ENCODE assay signal across 21 cellular contexts in the genomic region with DNA sequence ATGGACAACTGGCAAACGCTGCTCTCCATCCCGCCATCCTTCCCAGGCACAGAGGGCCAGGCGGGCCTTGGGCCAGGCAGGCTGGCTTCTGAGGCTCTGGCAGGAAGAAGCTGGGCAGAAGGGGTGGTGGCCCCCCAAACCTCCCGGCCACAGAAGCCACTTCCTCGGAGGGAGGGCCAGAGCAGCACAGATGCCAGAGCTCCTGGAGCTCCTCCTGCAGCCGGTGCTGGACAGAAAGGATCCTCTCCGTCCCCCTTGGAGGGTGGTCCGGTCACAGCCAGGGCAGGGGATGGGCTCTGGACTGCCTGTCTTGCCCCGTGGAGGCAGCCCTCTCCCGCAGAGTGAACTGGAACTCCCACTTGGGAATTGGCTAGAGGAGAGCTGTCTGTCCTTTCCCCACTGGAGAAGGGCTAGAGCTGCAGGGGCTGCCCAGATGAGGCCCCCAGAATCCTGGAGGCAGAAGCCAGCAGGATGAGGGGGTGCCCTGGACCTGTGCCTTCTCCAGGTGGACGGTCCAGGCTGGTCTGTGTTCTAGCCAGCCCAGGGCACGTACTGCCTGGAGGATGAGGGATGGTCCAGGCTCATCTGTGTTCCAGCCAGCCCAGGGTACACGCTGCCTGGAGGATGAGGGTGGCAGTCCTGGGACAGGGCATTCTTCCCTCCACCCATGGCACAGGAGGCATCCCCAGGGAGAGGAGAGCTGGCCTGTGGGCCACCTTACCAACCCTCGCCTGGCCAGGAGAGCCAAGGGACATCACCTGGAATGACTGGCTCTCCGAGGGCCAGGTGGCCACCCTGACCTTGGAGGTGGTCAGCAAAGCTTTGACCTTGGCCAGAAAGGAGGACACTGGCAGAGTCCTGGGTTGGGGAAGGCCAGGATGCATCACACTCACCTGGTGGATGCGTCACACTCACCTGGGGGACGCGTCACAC. TPM values are rescaled to one million over a fixed set of nuclear protein-coding genes. Genes with fewer than 3 reads are reported as not detected.
DNase-seq lines count a peak whose midpoint lies in the region; ATAC-seq and TF ChIP-seq lines count a peak whose summit lies in the region.
"Had no signal": no experiment of that assay in that cellular context is flagged by ENCODE, and none has a peak within 500 bp of the region (broad histone marks: within the 10 kb centered on the region; RNA-seq: fewer than 3 reads in every experiment).

No MANE protein-coding gene starts in this region.

- WGBS in neuronal stem cell (ENCODE audit: extremely low coverage in 2 of 2, insufficient read length in 2 of 2, insufficient replicate concordance in 1 of 2), 2 donors = no CpG with 5 or more reads among the region's 18 CpGs
- WGBS in mammary epithelial cell (ENCODE audit: low coverage, missing lambda C conversion rate) = 26% methylated on average over 5 of the region's 18 CpGs

- no peaks in the 10 kb centered on the region for H4K20me1 ChIP-seq in mammary epithelial cell (ENCODE audit: insufficient read depth, low read length)

- TF ChIP-seq CTCF in left ventricle myocardium inferior (IDR thresholded peaks at IDR 0.05; ENCODE audit: borderline replicate concordance) (no peak), foreskin keratinocyte (conservative IDR thresholded peaks at IDR 0.05) (no peak), mammary epithelial cell (conservative IDR thresholded peaks at IDR 0.05 in 1 of 2, IDR thresholded peaks at IDR 0.05 in 1 of 2; ENCODE audit: extremely low read depth in 1 of 2, insufficient read depth in 1 of 2, low read depth in 1 of 2, low read length in 2 of 2) (no peak)

- H2BK15ac ChIP-seq in neuronal stem cell (ENCODE audit: low read length) = peak overlapping the region; percentile 73

- H3K27me3 Mint-ChIP-seq in activated CD8-positive, alpha-beta memory T cell treated with anti-CD3 and anti-CD28 coated beads, Interleukin-2, amount 10 ng/mL, durations not matched to agents 7 days and 5 days = no peaks in the 10 kb centered on the region
- no peaks in the 10 kb centered on the region for H3K27me3 Mint-ChIP-seq in activated T-helper 2 cell treated with anti-CD3 and anti-CD28 coated beads, Interferon-gamma antibody, Interleukin-2, Interleukin-4, amounts not matched to agents 10 μg/mL and 5 μg/mL and 100 μg/mL, durations not matched to agents 14 hours and 24 hours and 36 hours (ENCODE audit: low read depth)
- H3K27me3 Mint-ChIP-seq: stimulated activated naive CD8-positive, alpha-beta T cell treated with anti-CD3 and anti-CD28 coated beads, Interleukin-15, Interleukin-2, amounts not matched to agents 100 ng/mL and 50 ng/mL, for 24 hours had no signal

- H3K79me2 ChIP-seq in mammary epithelial cell (ENCODE audit: insufficient read depth, low read length) = no peaks in the 10 kb centered on the region

- no peak overlapping the region for H3K27ac ChIP-seq in left ventricle myocardium inferior (replicated peaks)
- no peak overlapping the region for H3K27ac ChIP-seq in neuronal stem cell (replicated peaks; ENCODE audit: low read length)
- H3K27ac ChIP-seq in foreskin keratinocyte = no peak overlapping the region
- H3K27ac ChIP-seq in mammary epithelial cell (ENCODE audit: insufficient read depth, low read depth, low read length) = no peak overlapping the region
- H3K27ac ChIP-seq: left lung had no signal

- H3K4me2 ChIP-seq in neuronal stem cell (ENCODE audit: insufficient read depth, low read length, poor library complexity, severe bottlenecking) (no peak overlapping the region), mammary epithelial cell (ENCODE audit: insufficient read depth, low read depth, low read length) (no peak overlapping the region)

- H2BK120ac ChIP-seq in neuronal stem cell (ENCODE audit: low read depth, low read length) = no peak overlapping the region

- H3K9me3 ChIP-seq in left ventricle myocardium inferior (replicated peaks) (no peaks in the 10 kb centered on the region), neuronal stem cell (replicated peaks in 1 of 2; ENCODE audit: control insufficient read depth in 2 of 2, insufficient read depth in 1 of 2, low read depth in 1 of 2, low read length in 2 of 2) (peaks cover 0 to 3% of the 10 kb centered on the region in 2 donors), mammary epithelial cell (replicated peaks; ENCODE audit: insufficient read depth, low read length) (peaks cover 35% of the 10 kb centered on the region)
- H3K9me3 ChIP-seq: left lung, mucosa of descending colon had no signal

- H4K8ac ChIP-seq in neuronal stem cell (ENCODE audit: low read depth, low read length) = no peak overlapping the region

- H3K9ac ChIP-seq in neuronal stem cell (ENCODE audit: low read depth, low read length, poor library complexity) (no peak overlapping the region), mammary epithelial cell (ENCODE audit: insufficient read depth, low read length) (no peak overlapping the region)

- peak overlapping the region; percentile 75 for H3K14ac ChIP-seq in neuronal stem cell (ENCODE audit: low read length)

- no peak overlapping the region for H2BK5ac ChIP-seq in neuronal stem cell (ENCODE audit: low read length)

- no peak overlapping the region for H2BK12ac ChIP-seq in neuronal stem cell (ENCODE audit: low read length)

- peak overlapping the region; percentile 25 for H3K23ac ChIP-seq in neuronal stem cell (ENCODE audit: low read depth, low read length, poor library complexity)

- no peak overlapping the region for H3K4ac ChIP-seq in neuronal stem cell (ENCODE audit: low read length)

- H3K9me3 Mint-ChIP-seq in activated CD8-positive, alpha-beta memory T cell treated with anti-CD3 and anti-CD28 coated beads, Interleukin-2, amount 10 ng/mL, durations not matched to agents 7 days and 5 days (ENCODE audit: low read depth) = no peaks in the 10 kb centered on the region
- H3K9me3 Mint-ChIP-seq in activated T-helper 2 cell treated with anti-CD3 and anti-CD28 coated beads, Interferon-gamma antibody, Interleukin-2, Interleukin-4, amounts not matched to agents 10 μg/mL and 5 μg/mL and 100 μg/mL, durations not matched to agents 14 hours and 24 hours and 36 hours = no peaks in the 10 kb centered on the region
- H3K9me3 Mint-ChIP-seq: activated naive CD4-positive, alpha-beta T cell treated with anti-CD3 and anti-CD28 coated beads, Interleukin-2, amount 50 U/mL, for 24 hours; stimulated activated naive CD8-positive, alpha-beta T cell treated with anti-CD3 and anti-CD28 coated beads, Interleukin-15, Interleukin-2, amounts not matched to agents 100 ng/mL and 50 ng/mL, for 24 hours had no signal

- CTCF ChIA-PET in activated CD8-positive, alpha-beta memory T cell treated with anti-CD3 and anti-CD28 coated beads, Interleukin-2, amount 10 ng/mL, durations not matched to agents 7 days and 5 days (lab: Charles Lee) = no interaction called here
- CTCF ChIA-PET in mammary epithelial cell (lab: Charles Lee; ENCODE audit: low non-redundant PET) = no interaction called here

- H2AK5ac ChIP-seq in neuronal stem cell (ENCODE audit: low read depth, low read length) = no peak overlapping the region

- peak; percentile 44 for DNase-seq in Right ventricle myocardium inferior (ENCODE audit: missing footprints)
- no peak for DNase-seq in left ventricle myocardium inferior
- DNase-seq in activated CD8-positive, alpha-beta memory T cell treated with anti-CD3 and anti-CD28 coated beads, Interleukin-2, amount 10 ng/mL, durations not matched to agents 7 days and 5 days = peak; percentile 50
- DNase-seq in neuronal stem cell (ENCODE audit: low spot score) = no peak
- no peak for DNase-seq in activated T-helper 2 cell treated with anti-CD3 and anti-CD28 coated beads, Interferon-gamma antibody, Interleukin-2, Interleukin-4, amounts not matched to agents 10 μg/mL and 5 μg/mL and 100 μg/mL, durations not matched to agents 14 hours and 24 hours and 36 hours (ENCODE audit: low spot score)
- DNase-seq in foreskin keratinocyte = no peak
- DNase-seq in mammary epithelial cell = no peak
- DNase-seq: activated CD4-positive, alpha-beta T cell treated with anti-CD3 and anti-CD28 coated beads for 4 hours; C1 segment of cervical spinal cord; cerebellar nuclear complex; NCI-H1436 treated with DMSO at 0.1 percent for 48 hours; NCI-H526 treated with DMSO at 0.1 percent for 48 hours; small intestine; stimulated activated CD4-positive, alpha-beta T cell treated with anti-CD3 and anti-CD28 coated beads, Interleukin-2, amount 100 ng/mL, for 48 hours had no signal

- H2AFZ ChIP-seq in neuronal stem cell (ENCODE audit: low read length) = no peak overlapping the region
- H2AFZ ChIP-seq in mammary epithelial cell (ENCODE audit: low read depth, low read length) = no peak overlapping the region

- BruUV-seq in mammary epithelial cell (replicated peaks; lab: Mats Ljungman, UMichigan) = no TSS peak

- peak overlapping the region; percentile 71 for H3K18ac ChIP-seq in neuronal stem cell (ENCODE audit: low read length)

- H3K27ac Mint-ChIP-seq in activated CD8-positive, alpha-beta memory T cell treated with anti-CD3 and anti-CD28 coated beads, Interleukin-2, amount 10 ng/mL, durations not matched to agents 7 days and 5 days = no peak overlapping the region
- no peak overlapping the region for H3K27ac Mint-ChIP-seq in activated T-helper 2 cell treated with anti-CD3 and anti-CD28 coated beads, Interferon-gamma antibody, Interleukin-2, Interleukin-4, amounts not matched to agents 10 μg/mL and 5 μg/mL and 100 μg/mL, durations not matched to agents 14 hours and 24 hours and 36 hours
- H3K27ac Mint-ChIP-seq: activated naive CD4-positive, alpha-beta T cell treated with anti-CD3 and anti-CD28 coated beads, Interleukin-2, amount 50 U/mL, for 24 hours; stimulated activated naive CD8-positive, alpha-beta T cell treated with anti-CD3 and anti-CD28 coated beads, Interleukin-15, Interleukin-2, amounts not matched to agents 100 ng/mL and 50 ng/mL, for 24 hours had no signal

- in situ Hi-C loops in mammary epithelial cell (cut with MboI; ENCODE audit: low sequenced_read_pairs in 2 of 2) = no loop called here

- H3K36me3 ChIP-seq in left ventricle myocardium inferior (no peaks in the 10 kb centered on the region), neuronal stem cell (replicated peaks in 1 of 2; ENCODE audit: control insufficient read depth in 2 of 2, insufficient read depth in 2 of 2, low read length in 2 of 2) (no peaks in the 10 kb centered on the region), mammary epithelial cell (ENCODE audit: insufficient read depth, low read length) (no peaks in the 10 kb centered on the region)
- H3K36me3 ChIP-seq: left lung had no signal

- dilution Hi-C loops in mammary epithelial cell (cut with HindIII; ENCODE audit: low sequenced_read_pairs) = no loop called here

- intact Hi-C loops in Right ventricle myocardium inferior (cut with DNase I) (no loop called here), left ventricle myocardium inferior (cut with micrococcal nuclease) (no loop called here), mammary epithelial cell (cut with micrococcal nuclease) (no loop called here)
- intact Hi-C loops in activated T-helper 2 cell treated with anti-CD3 and anti-CD28 coated beads, Interferon-gamma antibody, Interleukin-2, Interleukin-4, amounts not matched to agents 10 μg/mL and 5 μg/mL and 100 μg/mL, durations not matched to agents 14 hours and 24 hours and 36 hours (cut with micrococcal nuclease) = no loop called here

- peaks cover 10% of the 10 kb centered on the region for H3K4me1 Mint-ChIP-seq in activated CD8-positive, alpha-beta memory T cell treated with anti-CD3 and anti-CD28 coated beads, Interleukin-2, amount 10 ng/mL, durations not matched to agents 7 days and 5 days
- no peaks in the 10 kb centered on the region for H3K4me1 Mint-ChIP-seq in activated T-helper 2 cell treated with anti-CD3 and anti-CD28 coated beads, Interferon-gamma antibody, Interleukin-2, Interleukin-4, amounts not matched to agents 10 μg/mL and 5 μg/mL and 100 μg/mL, durations not matched to agents 14 hours and 24 hours and 36 hours (ENCODE audit: low read depth)
- H3K4me1 Mint-ChIP-seq: activated naive CD4-positive, alpha-beta T cell treated with anti-CD3 and anti-CD28 coated beads, Interleukin-2, amount 50 U/mL, for 24 hours had no signal

- H3K4me3 ChIP-seq in left ventricle myocardium inferior (no peak overlapping the region), neuronal stem cell (ENCODE audit: low read length in 2 of 2) (peak overlapping the region in 1 of 2 donors; percentile 67), mammary epithelial cell (replicated peaks in 1 of 3; ENCODE audit: insufficient read depth in 1 of 3, low read depth in 2 of 3, low read length in 3 of 3) (no peak overlapping the region)
- H3K4me3 ChIP-seq: left lung, mucosa of descending colon had no signal

- no peak overlapping the region for H3K4me3 Mint-ChIP-seq in activated CD8-positive, alpha-beta memory T cell treated with anti-CD3 and anti-CD28 coated beads, Interleukin-2, amount 10 ng/mL, durations not matched to agents 7 days and 5 days
- no peak overlapping the region for H3K4me3 Mint-ChIP-seq in activated T-helper 2 cell treated with anti-CD3 and anti-CD28 coated beads, Interferon-gamma antibody, Interleukin-2, Interleukin-4, amounts not matched to agents 10 μg/mL and 5 μg/mL and 100 μg/mL, durations not matched to agents 14 hours and 24 hours and 36 hours (ENCODE audit: low read depth)
- H3K4me3 Mint-ChIP-seq: activated naive CD4-positive, alpha-beta T cell treated with anti-CD3 and anti-CD28 coated beads, Interleukin-2, amount 50 U/mL, for 24 hours; stimulated activated naive CD8-positive, alpha-beta T cell treated with anti-CD3 and anti-CD28 coated beads, Interleukin-15, Interleukin-2, amounts not matched to agents 100 ng/mL and 50 ng/mL, for 24 hours had no signal

- peak; percentile 13 for ATAC-seq in Right ventricle myocardium inferior
- ATAC-seq in activated CD8-positive, alpha-beta memory T cell treated with anti-CD3 and anti-CD28 coated beads, Interleukin-2, amount 10 ng/mL, durations not matched to agents 7 days and 5 days = peak; percentile 27
- ATAC-seq in GM19463 (IDR thresholded peaks at IDR 0.05; ENCODE audit: unreplicated experiment) = no peak
- ATAC-seq in foreskin keratinocyte = no peak
- ATAC-seq: left lung, mucosa of descending colon had no signal

- H3K27me3 ChIP-seq in left ventricle myocardium inferior (ENCODE audit: low read depth) = peaks cover 48% of the 10 kb centered on the region
- H3K27me3 ChIP-seq in neuronal stem cell (ENCODE audit: control insufficient read depth in 3 of 3, insufficient read depth in 3 of 3, low read depth in 1 of 3, low read length in 3 of 3) = peaks cover 0 to 21% (median 0%) of the 10 kb centered on the region in 3 experiments
- H3K27me3 ChIP-seq in foreskin keratinocyte = no peaks in the 10 kb centered on the region
- H3K27me3 ChIP-seq in mammary epithelial cell (ENCODE audit: insufficient read depth, low read length) = no peaks in the 10 kb centered on the region

- H3K4me1 ChIP-seq in left ventricle myocardium inferior (no peaks in the 10 kb centered on the region), neuronal stem cell (ENCODE audit: control insufficient read depth in 2 of 2, insufficient read depth in 1 of 2, low read depth in 1 of 2, low read length in 2 of 2) (peaks cover 0 to 3% of the 10 kb centered on the region in 2 donors), foreskin keratinocyte (no peaks in the 10 kb centered on the region), mammary epithelial cell (ENCODE audit: insufficient read depth, low read length) (no peaks in the 10 kb centered on the region)
- H3K4me1 ChIP-seq: left lung had no signal

- H3K36me3 Mint-ChIP-seq in activated CD8-positive, alpha-beta memory T cell treated with anti-CD3 and anti-CD28 coated beads, Interleukin-2, amount 10 ng/mL, durations not matched to agents 7 days and 5 days = no peaks in the 10 kb centered on the region
- H3K36me3 Mint-ChIP-seq in activated T-helper 2 cell treated with anti-CD3 and anti-CD28 coated beads, Interferon-gamma antibody, Interleukin-2, Interleukin-4, amounts not matched to agents 10 μg/mL and 5 μg/mL and 100 μg/mL, durations not matched to agents 14 hours and 24 hours and 36 hours (ENCODE audit: low read depth) = no peaks in the 10 kb centered on the region
- H3K36me3 Mint-ChIP-seq: activated naive CD4-positive, alpha-beta T cell treated with anti-CD3 and anti-CD28 coated beads, Interleukin-2, amount 50 U/mL, for 24 hours had no signal

- H4K91ac ChIP-seq in neuronal stem cell (ENCODE audit: low read depth, low read length, poor library complexity) = no peak overlapping the region

- H3K79me1 ChIP-seq in neuronal stem cell (ENCODE audit: low read depth, low read length) = peaks cover 3% of the 10 kb centered on the region

RNA-seq across cellular contexts. Expression of gene ACTRT2, which starts 47.3 kb away (rescaled TPM):
- not detected for total RNA-seq in Right ventricle myocardium inferior
- not detected for total RNA-seq in left ventricle myocardium inferior
- not detected for total RNA-seq in activated CD8-positive, alpha-beta memory T cell treated with anti-CD3 and anti-CD28 coated beads, Interleukin-2, amount 10 ng/mL, durations not matched to agents 7 days and 5 days
- 0.29 TPM for polyA plus RNA-seq in neuronal stem cell (2013, experiment 1 of 2)
- 0.29 TPM for polyA plus RNA-seq in neuronal stem cell (2013, experiment 2 of 2)
- total RNA-seq in activated T-helper 2 cell treated with anti-CD3 and anti-CD28 coated beads, Interferon-gamma antibody, Interleukin-2, Interleukin-4, amounts not matched to agents 10 μg/mL and 5 μg/mL and 100 μg/mL, durations not matched to agents 14 hours and 24 hours and 36 hours = not detected in 2 replicates
- total RNA-seq in foreskin keratinocyte = not detected in 2 replicates
- polyA plus RNA-seq in foreskin keratinocyte = not detected in 2 replicates
- total RNA-seq in mammary epithelial cell = not detected
- polyA plus RNA-seq in mammary epithelial cell = not detected
- polyA minus RNA-seq in mammary epithelial cell = not detected
- total RNA-seq: G401, left lung, mucosa of descending colon, pulmonary artery endothelial cell had no signal
- polyA plus RNA-seq: small intestine had no signal

Comparison
In these comparisons a context has a peak if more than half of its experiments do, and no peak if none do; other contexts are left out.
1. DNase-seq: peak in Right ventricle myocardium inferior (single experiment) and activated CD8-positive, alpha-beta memory T cell treated with anti-CD3 and anti-CD28 coated beads, Interleukin-2, amount 10 ng/mL, durations not matched to agents 7 days and 5 days (single experiment); none in left ventricle myocardium inferior (single experiment), neuronal stem cell (single experiment), activated T-helper 2 cell treated with anti-CD3 and anti-CD28 coated beads, Interferon-gamma antibody, Interleukin-2, Interleukin-4, amounts not matched to agents 10 μg/mL and 5 μg/mL and 100 μg/mL, durations not matched to agents 14 hours and 24 hours and 36 hours (single experiment), foreskin keratinocyte (0 of 2) and mammary epithelial cell (single experiment).
2. ATAC-seq: peak in Right ventricle myocardium inferior (single experiment) and activated CD8-positive, alpha-beta memory T cell treated with anti-CD3 and anti-CD28 coated beads, Interleukin-2, amount 10 ng/mL, durations not matched to agents 7 days and 5 days (single experiment); none in GM19463 (single experiment) and foreskin keratinocyte (single experiment).